ENCODE assay signal across 34 cellular contexts in the genomic region with DNA sequence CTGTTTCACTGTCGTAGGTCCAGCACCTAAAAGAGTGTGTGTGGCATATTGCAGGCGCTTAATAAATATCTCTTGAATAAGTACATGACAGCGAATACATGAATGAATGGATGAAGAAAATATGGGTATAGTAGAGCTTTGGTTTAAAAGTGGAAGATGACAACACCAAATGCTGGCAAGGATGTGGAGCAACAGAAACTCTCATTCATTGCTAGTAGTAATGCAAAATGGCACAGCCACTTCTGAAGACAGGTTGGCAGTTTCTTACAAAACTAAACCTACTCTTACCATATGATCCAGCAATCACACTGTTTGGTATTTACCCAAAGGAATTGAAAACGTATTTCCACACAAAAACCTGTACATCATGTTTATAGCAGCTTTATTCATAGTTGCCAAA.
"Had no signal": no experiment of that assay in that cellular context is flagged by ENCODE, and none has a peak within 500 bp of the region (broad histone marks: within the 10 kb centered on the region; RNA-seq: fewer than 3 reads in every experiment).

No MANE protein-coding gene starts in this region.

- H3K4me1 Mint-ChIP-seq: activated CD8-positive, alpha-beta memory T cell treated with anti-CD3 and anti-CD28 coated beads, Interleukin-2, amount 10 ng/mL, durations not matched to agents 7 days and 5 days; activated naive CD4-positive, alpha-beta T cell treated with anti-CD3 and anti-CD28 coated beads, Interleukin-2, amount 50 U/mL, for 24 hours; activated naive CD8-positive, alpha-beta T cell treated with anti-CD3 and anti-CD28 coated beads, Interleukin-2, amount 50 U/mL, for 24 hours had no signal

- H3K36me3 ChIP-seq: adrenal gland, colonic mucosa, esophagus squamous epithelium, gastroesophageal sphincter, heart right ventricle, WERI-Rb-1 had no signal

- H3K27ac Mint-ChIP-seq: activated B cell treated with CpG ODN at 0.5 μM for 24 hours; activated CD8-positive, alpha-beta memory T cell treated with anti-CD3 and anti-CD28 coated beads, Interleukin-2, amount 10 ng/mL, durations not matched to agents 7 days and 5 days; activated CD8-positive, alpha-beta T cell treated with anti-CD3 and anti-CD28 coated beads, Interleukin-2, amount 10 ng/mL, durations not matched to agents 7 days and 5 days; activated naive CD4-positive, alpha-beta T cell treated with anti-CD3 and anti-CD28 coated beads for 36 hours; activated naive CD8-positive, alpha-beta T cell treated with anti-CD3 and anti-CD28 coated beads for 36 hours; activated naive CD8-positive, alpha-beta T cell treated with anti-CD3 and anti-CD28 coated beads, Interleukin-2, amount 50 U/mL, for 24 hours; activated T-helper 1 cell treated with anti-CD3 and anti-CD28 coated beads, Interleukin-12 subunit alpha, Interleukin-12 subunit beta, Interleukin-2, Interleukin-4 antibody, amounts not matched to agents 30 ng/mL and 10 ng/mL and 1 ng/mL, durations not matched to agents 14 hours and 24 hours and 36 hours; activated T-helper 2 cell treated with anti-CD3 and anti-CD28 coated beads, Interferon-gamma antibody, Interleukin-2, Interleukin-4, amounts not matched to agents 10 μg/mL and 5 μg/mL and 100 μg/mL, durations not matched to agents 14 hours and 24 hours and 36 hours; T-helper 17 cell; T-helper 2 cell treated with Interferon-gamma antibody and Interleukin-4, amounts not matched to agents 5 μg/mL and 100 μg/mL, for 36 hours had no signal

- H3K27me3 ChIP-seq: adrenal gland, body of pancreas, colonic mucosa, heart right ventricle had no signal

- H3K4me1 ChIP-seq: adrenal gland, body of pancreas, colonic mucosa, esophagus squamous epithelium, gastroesophageal sphincter had no signal

- H3K9me3 ChIP-seq: adrenal gland, body of pancreas, colonic mucosa, esophagus squamous epithelium, gastroesophageal sphincter, heart right ventricle had no signal

- H3K27me3 Mint-ChIP-seq: activated B cell treated with CpG ODN at 0.5 μM for 24 hours; activated naive CD4-positive, alpha-beta T cell treated with anti-CD3 and anti-CD28 coated beads, Interleukin-2, amount 50 U/mL, for 24 hours; activated naive CD8-positive, alpha-beta T cell treated with anti-CD3 and anti-CD28 coated beads for 36 hours; activated naive CD8-positive, alpha-beta T cell treated with anti-CD3 and anti-CD28 coated beads, Interleukin-2, amount 50 U/mL, for 24 hours; T-helper 17 cell had no signal

- ATAC-seq: activated CD4-positive, CD25-positive, alpha-beta regulatory T cell treated with anti-CD3 and anti-CD28 coated beads, Interleukin-2, amount 50 U/mL, for 24 hours; activated CD8-positive, alpha-beta memory T cell treated with anti-CD3 and anti-CD28 coated beads, Interleukin-2, amount 10 ng/mL, durations not matched to agents 7 days and 5 days; activated CD8-positive, alpha-beta T cell treated with anti-CD3 and anti-CD28 coated beads, Interleukin-2, amount 10 ng/mL, durations not matched to agents 7 days and 5 days; activated naive CD8-positive, alpha-beta T cell treated with anti-CD3 and anti-CD28 coated beads, Interleukin-2, amount 50 U/mL, for 24 hours; body of pancreas; gastroesophageal sphincter; heart right ventricle; T-helper 17 cell had no signal

- H3K4me3 ChIP-seq: adrenal gland, body of pancreas, colonic mucosa, esophagus squamous epithelium, gastroesophageal sphincter, heart right ventricle had no signal

- H3K27ac ChIP-seq: adrenal gland, body of pancreas, colonic mucosa, epithelial cell of prostate, esophagus squamous epithelium, gastroesophageal sphincter, heart right ventricle, WERI-Rb-1 had no signal

- DNase-seq: activated B cell treated with CpG ODN at 0.5 μM for 24 hours; activated CD4-positive, alpha-beta T cell treated with anti-CD3 and anti-CD28 coated beads for 48 hours; activated CD4-positive, alpha-beta T cell treated with anti-CD3 and anti-CD28 coated beads, Interleukin-2, amount 50 U/mL, for 1 hour; activated CD4-positive, alpha-beta T cell treated with anti-CD3 and anti-CD28 coated beads, Interleukin-2, amount 50 U/mL, for 48 hours; activated CD8-positive, alpha-beta memory T cell treated with anti-CD3 and anti-CD28 coated beads, Interleukin-2, amount 10 ng/mL, durations not matched to agents 7 days and 5 days; activated CD8-positive, alpha-beta memory T cell treated with anti-CD3 and anti-CD28 coated beads, Interleukin-2, amount 50 U/mL, for 4 hours; activated CD8-positive, alpha-beta T cell treated with anti-CD3 and anti-CD28 coated beads, Interleukin-2, amount 10 ng/mL, durations not matched to agents 7 days and 5 days; activated effector memory CD4-positive, alpha-beta T cell treated with anti-CD3 and anti-CD28 coated beads, Interleukin-2, amount 50 U/mL, for 16 hours; activated naive CD4-positive, alpha-beta T cell treated with anti-CD3 and anti-CD28 coated beads for 36 hours; activated naive CD8-positive, alpha-beta T cell treated with anti-CD3 and anti-CD28 coated beads for 36 hours; activated naive CD8-positive, alpha-beta T cell treated with anti-CD3 and anti-CD28 coated beads, Interleukin-2, amount 50 U/mL, for 24 hours; activated T-cell treated with anti-CD3 and anti-CD28 coated beads, Interleukin-2, amount 50 U/mL, for 1 hour; activated T-cell treated with anti-CD3 and anti-CD28 coated beads, Interleukin-2, amount 50 U/mL, for 48 hours; adrenal gland; amygdala; aorta; body of pancreas; central memory CD4-positive, alpha-beta T cell; cerebellar nuclear complex; colonic mucosa; effector CD8-positive, alpha-beta T cell; esophagus squamous epithelium; foreskin melanocyte; heart right ventricle; T-helper 17 cell; T1000; WERI-Rb-1 had no signal

- H3K9me3 Mint-ChIP-seq: activated B cell treated with CpG ODN at 0.5 μM for 24 hours; activated naive CD4-positive, alpha-beta T cell treated with anti-CD3 and anti-CD28 coated beads for 36 hours; activated naive CD4-positive, alpha-beta T cell treated with anti-CD3 and anti-CD28 coated beads, Interleukin-2, amount 50 U/mL, for 24 hours; activated naive CD8-positive, alpha-beta T cell treated with anti-CD3 and anti-CD28 coated beads for 36 hours; activated naive CD8-positive, alpha-beta T cell treated with anti-CD3 and anti-CD28 coated beads, Interleukin-2, amount 50 U/mL, for 24 hours; activated T-helper 1 cell treated with anti-CD3 and anti-CD28 coated beads, Interleukin-12 subunit alpha, Interleukin-12 subunit beta, Interleukin-2, Interleukin-4 antibody, amounts not matched to agents 30 ng/mL and 10 ng/mL and 1 ng/mL, durations not matched to agents 14 hours and 24 hours and 36 hours; activated T-helper 2 cell treated with anti-CD3 and anti-CD28 coated beads, Interferon-gamma antibody, Interleukin-2, Interleukin-4, amounts not matched to agents 10 μg/mL and 5 μg/mL and 100 μg/mL, durations not matched to agents 14 hours and 24 hours and 36 hours; T-helper 2 cell treated with Interferon-gamma antibody and Interleukin-4, amounts not matched to agents 5 μg/mL and 100 μg/mL, for 36 hours had no signal

- H3K4me3 Mint-ChIP-seq: activated B cell treated with CpG ODN at 0.5 μM for 24 hours; activated CD8-positive, alpha-beta memory T cell treated with anti-CD3 and anti-CD28 coated beads, Interleukin-2, amount 10 ng/mL, durations not matched to agents 7 days and 5 days; activated CD8-positive, alpha-beta T cell treated with anti-CD3 and anti-CD28 coated beads, Interleukin-2, amount 10 ng/mL, durations not matched to agents 7 days and 5 days; activated naive CD4-positive, alpha-beta T cell treated with anti-CD3 and anti-CD28 coated beads for 36 hours; activated naive CD4-positive, alpha-beta T cell treated with anti-CD3 and anti-CD28 coated beads, Interleukin-2, amount 50 U/mL, for 24 hours; activated naive CD8-positive, alpha-beta T cell treated with anti-CD3 and anti-CD28 coated beads for 36 hours; activated naive CD8-positive, alpha-beta T cell treated with anti-CD3 and anti-CD28 coated beads, Interleukin-2, amount 50 U/mL, for 24 hours; activated T-helper 1 cell treated with anti-CD3 and anti-CD28 coated beads, Interleukin-12 subunit alpha, Interleukin-12 subunit beta, Interleukin-2, Interleukin-4 antibody, amounts not matched to agents 30 ng/mL and 10 ng/mL and 1 ng/mL, durations not matched to agents 14 hours and 24 hours and 36 hours; T-helper 17 cell; T-helper 2 cell treated with Interferon-gamma antibody and Interleukin-4, amounts not matched to agents 5 μg/mL and 100 μg/mL, for 36 hours had no signal
